ENCODE assay signal across 32 cellular contexts in genomic region chr4:76013540-76013939, GRCh38. TPM values are rescaled to one million over a fixed set of nuclear protein-coding genes. Genes with fewer than 3 reads are reported as not detected.
"Had no signal": no experiment of that assay in that cellular context is flagged by ENCODE, and none has a peak within 500 bp of the region (broad histone marks: within the 10 kb centered on the region; RNA-seq: fewer than 3 reads in every experiment).

No MANE protein-coding gene starts in this region.

- H3K27me3 ChIP-seq: left lung, tibial nerve had no signal

- FAIRE-seq: kidney had no signal

- H3K4me3 ChIP-seq: left lung, psoas muscle, tibial nerve had no signal

- H3K9me3 ChIP-seq: left lung, psoas muscle, tibial nerve had no signal

- H3K36me3 ChIP-seq: left lung, tibial nerve had no signal

- H3K4me1 ChIP-seq: parathyroid adenoma, psoas muscle had no signal

- DNase-seq: activated CD4-positive, alpha-beta T cell treated with anti-CD3 and anti-CD28 coated beads for 1 hour; activated CD4-positive, alpha-beta T cell treated with anti-CD3 and anti-CD28 coated beads, Interleukin-2, amount 10 ng/mL, durations not matched to agents 7 days and 5 days; activated CD8-positive, alpha-beta memory T cell treated with anti-CD3 and anti-CD28 coated beads, Interleukin-2, amount 10 ng/mL, durations not matched to agents 7 days and 5 days; activated CD8-positive, alpha-beta T cell treated with anti-CD3 and anti-CD28 coated beads, Interleukin-2, amount 10 ng/mL, durations not matched to agents 7 days and 5 days; activated naive CD8-positive, alpha-beta T cell treated with anti-CD3 and anti-CD28 coated beads, Interleukin-2, amount 50 U/mL, for 24 hours; activated T-cell treated with anti-CD3 and anti-CD28 coated beads, Interleukin-2, amount 50 U/mL, for 48 hours; amygdala; caudate nucleus; cortex of kidney; effector memory CD8-positive, alpha-beta T cell; foreskin fibroblast; head of caudate nucleus; hippocampal formation; immature natural killer cell; kidney; left lung; nucleus accumbens; psoas muscle; stimulated activated CD4-positive, alpha-beta T cell treated with anti-CD3 and anti-CD28 coated beads, Interleukin-15, amount 100 ng/mL, for 24 hours; stimulated activated CD4-positive, alpha-beta T cell treated with anti-CD3 and anti-CD28 coated beads, Interleukin-2, amount 100 ng/mL, for 24 hours; stimulated activated naive CD4-positive, alpha-beta T cell treated with Interleukin-2 at 50 U/mL for 16 hours; SW 1271; T1000 had no signal

- ATAC-seq: activated CD8-positive, alpha-beta memory T cell treated with anti-CD3 and anti-CD28 coated beads, Interleukin-2, amount 10 ng/mL, durations not matched to agents 7 days and 5 days; activated CD8-positive, alpha-beta T cell treated with anti-CD3 and anti-CD28 coated beads, Interleukin-2, amount 10 ng/mL, durations not matched to agents 7 days and 5 days; activated naive CD8-positive, alpha-beta T cell treated with anti-CD3 and anti-CD28 coated beads, Interleukin-2, amount 50 U/mL, for 24 hours; effector memory CD8-positive, alpha-beta T cell; esophagus mucosa; left lung; psoas muscle had no signal

- H3K27ac ChIP-seq: left lung, parathyroid adenoma, psoas muscle had no signal

RNA-seq across cellular contexts. Expression of gene CXCL9, which starts 6.2 kb away (rescaled TPM):
- total RNA-seq: activated CD8-positive, alpha-beta T cell treated with anti-CD3 and anti-CD28 coated beads, Interleukin-2, amount 10 ng/mL, durations not matched to agents 7 days and 5 days; chondrocyte; esophagus mucosa; lung microvascular endothelial cell; neural crest cell; temporal lobe had no signal

RNA-seq across cellular contexts. Expression of gene CXCL10, which starts 9.8 kb away (rescaled TPM):
- total RNA-seq: activated CD8-positive, alpha-beta T cell treated with anti-CD3 and anti-CD28 coated beads, Interleukin-2, amount 10 ng/mL, durations not matched to agents 7 days and 5 days; chondrocyte; neural crest cell; temporal lobe had no signal

RNA-seq across cellular contexts. Expression of gene CXCL11, which starts 22.3 kb away (rescaled TPM):
- total RNA-seq: activated CD4-positive, alpha-beta T cell treated with anti-CD3 and anti-CD28 coated beads, Interleukin-2, amount 10 ng/mL, durations not matched to agents 7 days and 5 days; activated CD8-positive, alpha-beta T cell treated with anti-CD3 and anti-CD28 coated beads, Interleukin-2, amount 10 ng/mL, durations not matched to agents 7 days and 5 days; activated T-helper 2 cell treated with anti-CD3 and anti-CD28 coated beads, Interferon-gamma antibody, Interleukin-2, Interleukin-4, amounts not matched to agents 10 μg/mL and 5 μg/mL and 100 μg/mL, durations not matched to agents 14 hours and 24 hours and 36 hours; chondrocyte; kidney; mucosa of gallbladder; neural crest cell; temporal lobe; tibial nerve had no signal
